ENCODE assay signal across 14 cellular contexts in genomic region chr13:50375792-50376191, GRCh38.
A peak's percentile ranks its signal among the peaks of the same experiment; 100 is the strongest.
DNase-seq lines count a peak whose midpoint lies in the region; ATAC-seq, FAIRE-seq and TF ChIP-seq lines count a peak whose summit lies in the region.
"Had no signal": no experiment of that assay in that cellular context is flagged by ENCODE, and none has a peak within 500 bp of the region (broad histone marks: within the 10 kb centered on the region; RNA-seq: fewer than 3 reads in every experiment).

No MANE protein-coding gene starts in this region.

- POLR2A ChIA-PET in WTC11 (lab: Charles Lee), result no interaction called here

- H3K4me1 Mint-ChIP-seq in WTC11, result peaks cover 55% of the 10 kb centered on the region

- DNase-seq in HS-27A (ENCODE audit: low read depth) (peak; percentile 20), WTC11 (ENCODE audit: low spot score) (no peak), fibroblast of pulmonary artery (ENCODE audit: low read depth) (peak; percentile 35), urothelium cell line (ENCODE audit: low spot score) (peak; percentile 36), DMS153 (lab: John Stamatoyannopoulos, UW) (no peak), NCI-H1436 (lab: John Stamatoyannopoulos, UW) (no peak)
- no peak for DNase-seq in activated CD4-positive, CD25-positive, alpha-beta regulatory T cell treated with anti-CD3 and anti-CD28 coated beads, Interleukin-2, amount 50 U/mL, for 72 hours
- DNase-seq: Caco-2, HCEC 1CT, mucosa of descending colon, NCI-H1694 treated with DMSO at 0.1 percent for 48 hours, right cardiac atrium had no signal

- no peak overlapping the region for H3K4me3 Mint-ChIP-seq in WTC11

- peak overlapping the region; percentile 78 for H3K27ac Mint-ChIP-seq in WTC11
- H3K27ac Mint-ChIP-seq: IgD-negative memory B cell had no signal

- H3K4me3 ChIP-seq in fibroblast of pulmonary artery (replicated peaks; ENCODE audit: low read depth, low read length), result no peak overlapping the region
- H3K4me3 ChIP-seq: mucosa of descending colon, suprapubic skin had no signal

- CTCF ChIA-PET in WTC11 (lab: Charles Lee), result interaction anchor here (0.7 to 3.0 kb wide), 2 partner anchors 11 to 260 kb away, joined by 3 to 18 read pairs; no protein-coding TSS in a partner anchor

- peaks cover under 1% of the 10 kb centered on the region for H3K9me3 Mint-ChIP-seq in WTC11

- H3K27me3 Mint-ChIP-seq in WTC11 (ENCODE audit: low read depth), result no peaks in the 10 kb centered on the region

- TF ChIP-seq CTCF in WTC11 (IDR thresholded peaks at IDR 0.05) (no peak), fibroblast of pulmonary artery (IDR thresholded peaks at IDR 0.05; ENCODE audit: low read length, missing control alignments) (no peak)

- no peak for FAIRE-seq in urothelium cell line (lab: Jason Lieb, UNC)

- no peak for ATAC-seq in WTC11
- ATAC-seq: mucosa of descending colon, right cardiac atrium had no signal

- H3K36me3 Mint-ChIP-seq in WTC11, result peaks cover under 1% of the 10 kb centered on the region

TF ChIP-seq in WTC11, 78 proteins besides CTCF, POLR2A, EP300 and RAD21:
- TF ChIP-seq JAZF1 (CRISPR knock-in tag; IDR thresholded peaks at IDR 0.05), result no peak
- no peak for TF ChIP-seq RELA (CRISPR knock-in tag; IDR thresholded peaks at IDR 0.05; ENCODE audit: borderline replicate concordance)
- no peak for TF ChIP-seq GRHL2 (CRISPR knock-in tag; IDR thresholded peaks at IDR 0.05; ENCODE audit: insufficient replicate concordance, severe bottlenecking)
- TF ChIP-seq ZNF425 (CRISPR knock-in tag; conservative IDR thresholded peaks at IDR 0.05), result no peak
- TF ChIP-seq NFE2L1 (CRISPR knock-in tag; IDR thresholded peaks at IDR 0.05), result no peak
- no peak for TF ChIP-seq ZNF532 (CRISPR knock-in tag; IDR thresholded peaks at IDR 0.05; ENCODE audit: borderline replicate concordance)
- TF ChIP-seq HMGXB4 (CRISPR knock-in tag; IDR thresholded peaks at IDR 0.05), result no peak
- TF ChIP-seq NR1H2 (CRISPR knock-in tag; IDR thresholded peaks at IDR 0.05), result no peak
- no peak for TF ChIP-seq GABPB1 (CRISPR knock-in tag; IDR thresholded peaks at IDR 0.05)

Comparison
In these comparisons a context has a peak if more than half of its experiments do, and no peak if none do; other contexts are left out.
1. DNase-seq: peak in HS-27A (single experiment), fibroblast of pulmonary artery (single experiment) and urothelium cell line (single experiment); none in WTC11 (single experiment), DMS153 (single experiment), activated CD4-positive, CD25-positive, alpha-beta regulatory T cell treated with anti-CD3 and anti-CD28 coated beads, Interleukin-2, amount 50 U/mL, for 72 hours (single experiment) and NCI-H1436 (single experiment).